In genomic region chr7:74364061-74364460, GRCh38 we compare ENCODE assay signal across 14 cellular contexts.
DNase-seq lines count a peak whose midpoint lies in the region; TF ChIP-seq lines count a peak whose summit lies in the region.
"Had no signal": no experiment of that assay in that cellular context is flagged by ENCODE, and none has a peak within 500 bp of the region (broad histone marks: within the 10 kb centered on the region; RNA-seq: fewer than 3 reads in every experiment).

No MANE protein-coding gene starts in this region.

- no peak overlapping the region for H3K56ac ChIP-seq in H9 (ENCODE audit: insufficient read length, low read depth, low read length)

- H3K79me1 ChIP-seq in H9 (ENCODE audit: insufficient read depth, low read depth, low read length, poor library complexity, severe bottlenecking) = no peaks in the 10 kb centered on the region

- H3K4me3 ChIP-seq in BLaER1 = no peak overlapping the region
- no peak overlapping the region for H3K4me3 ChIP-seq in astrocyte of the cerebellum (ENCODE audit: low read depth, low read length)
- H3K4me3 ChIP-seq in kidney epithelial cell (ENCODE audit: low read depth, low read length) = no peak overlapping the region
- no peak overlapping the region for H3K4me3 ChIP-seq in esophagus muscularis mucosa
- H3K4me3 ChIP-seq in suprapubic skin = no peak overlapping the region

- H3K27me3 ChIP-seq in BLaER1 (no peaks in the 10 kb centered on the region), H9 (ENCODE audit: insufficient read depth, low read length) (no peaks in the 10 kb centered on the region), kidney epithelial cell (ENCODE audit: control insufficient read depth, insufficient read depth, low read length) (no peaks in the 10 kb centered on the region), esophagus muscularis mucosa (no peaks in the 10 kb centered on the region), suprapubic skin (no peaks in the 10 kb centered on the region)

- H3K27ac Mint-ChIP-seq in H9 = no peak overlapping the region; a peak in 1 of 7 replicates
- H3K27ac Mint-ChIP-seq: effector memory CD8-positive, alpha-beta T cell had no signal

- H3K9me3 ChIP-seq in BLaER1 (no peaks in the 10 kb centered on the region), H9 (ENCODE audit: control insufficient read depth, low read depth, low read length) (no peaks in the 10 kb centered on the region), esophagus muscularis mucosa (no peaks in the 10 kb centered on the region), suprapubic skin (no peaks in the 10 kb centered on the region)

- H2BK15ac ChIP-seq in H9 (ENCODE audit: low read depth, low read length) = no peak overlapping the region

- TF ChIP-seq EP300 in esophagus muscularis mucosa (IDR thresholded peaks at IDR 0.05) (no peak), suprapubic skin (IDR thresholded peaks at IDR 0.05) (no peak)

- peak overlapping the region; percentile 36; the same call in 1 of the 2 replicates for H3K4me2 ChIP-seq in BLaER1
- no peak overlapping the region for H3K4me2 ChIP-seq in H9 (ENCODE audit: insufficient read depth, insufficient read length, low read length)
- H3K4me2 ChIP-seq: KMS-11 had no signal

- H3K4ac ChIP-seq in H9 (ENCODE audit: low read depth, low read length) = no peak overlapping the region

- H4K20me1 ChIP-seq in BLaER1 (peaks cover 7% of the 10 kb centered on the region; the same call in 1 of the 2 replicates), H9 (ENCODE audit: control insufficient read depth, insufficient read depth, insufficient read length) (no peaks in the 10 kb centered on the region)

- no peak overlapping the region for H3K23ac ChIP-seq in H9 (ENCODE audit: insufficient read length, low read depth, low read length)

- no peaks in the 10 kb centered on the region; a peak in 1 of 5 replicates for H3K9me3 Mint-ChIP-seq in H9
- H3K9me3 Mint-ChIP-seq: CD8-positive, alpha-beta memory T cell; effector memory CD8-positive, alpha-beta T cell had no signal

- peak overlapping the region; percentile 58 for H4K5ac ChIP-seq in H9 (ENCODE audit: insufficient read length, low read depth, low read length)

- no peak overlapping the region for H3T11ph ChIP-seq in H9 (ENCODE audit: low read length)

- TF ChIP-seq CTCF in H9 (conservative IDR thresholded peaks at IDR 0.05) = peak; percentile 50
- TF ChIP-seq CTCF in astrocyte of the cerebellum (IDR thresholded peaks at IDR 0.05; ENCODE audit: low read depth, low read length, missing control alignments) = peak; percentile 30
- peak; percentile 30 for TF ChIP-seq CTCF in kidney epithelial cell (IDR thresholded peaks at IDR 0.05; ENCODE audit: insufficient read depth, low read length, poor library complexity, severe bottlenecking)
- peak in 1 of 3 experiments; percentile 3 for TF ChIP-seq CTCF in esophagus muscularis mucosa (IDR thresholded peaks at IDR 0.05)
- TF ChIP-seq CTCF in suprapubic skin (IDR thresholded peaks at IDR 0.05) = no peak

- H3K9ac ChIP-seq in BLaER1 (no peak overlapping the region), H9 (ENCODE audit: extremely low read depth, insufficient read length, low read length) (no peak overlapping the region)
- H3K9ac ChIP-seq: KMS-11 had no signal

- H2BK20ac ChIP-seq in H9 (ENCODE audit: low read depth, low read length, poor library complexity, severe bottlenecking) = no peak overlapping the region

- no peak overlapping the region for H4K91ac ChIP-seq in H9 (ENCODE audit: insufficient read length, low read depth, low read length)

- no peaks in the 10 kb centered on the region for H3K27me3 Mint-ChIP-seq in H9 (ENCODE audit: low read depth)
- H3K27me3 Mint-ChIP-seq: CD8-positive, alpha-beta memory T cell; effector memory CD8-positive, alpha-beta T cell had no signal

- no peak overlapping the region for H3K14ac ChIP-seq in H9 (ENCODE audit: insufficient read depth, low read length)

- H2BK12ac ChIP-seq in H9 (ENCODE audit: insufficient read length, low read depth, low read length) = no peak overlapping the region

- no peak overlapping the region for H3K4me3 Mint-ChIP-seq in H9
- H3K4me3 Mint-ChIP-seq: CD8-positive, alpha-beta memory T cell; effector memory CD8-positive, alpha-beta T cell had no signal

- WGBS in H9 (ENCODE audit: extremely low coverage, insufficient read length, low lambda C conversion rate) = no CpG with 5 or more reads among the region's 7 CpGs
- WGBS in esophagus muscularis mucosa = 97% methylated on average over 6 of the region's 7 CpGs
- WGBS in suprapubic skin = 82% methylated on average over 5 of the region's 7 CpGs

- no peak overlapping the region for H2BK120ac ChIP-seq in H9 (ENCODE audit: low read depth, low read length, poor library complexity, severe bottlenecking)

- no peaks in the 10 kb centered on the region for H3K23me2 ChIP-seq in H9 (ENCODE audit: insufficient read length, low read depth, low read length, poor library complexity, severe bottlenecking)

- H3K4me1 ChIP-seq in BLaER1 (peaks cover 47% of the 10 kb centered on the region), H9 (ENCODE audit: insufficient read depth, low read length) (0 out of 2 replicates have a peak, but pooled peaks cover 3% of the 10 kb centered on the region), esophagus muscularis mucosa (peaks cover 0 to 8% (median 4%) of the 10 kb centered on the region in 4 donors), suprapubic skin (no peaks in the 10 kb centered on the region)

- H3K79me2 ChIP-seq in H9 (ENCODE audit: insufficient read depth, low read length) = no peaks in the 10 kb centered on the region

- DNase-seq in H9 (peak; percentile 59), astrocyte of the cerebellum (ENCODE audit: low read depth) (no peak), kidney epithelial cell (ENCODE audit: low read depth) (no peak), esophagus muscularis mucosa (ENCODE audit: extremely low spot score) (no peak), NCI-H1092 treated with DMSO at 0.1 percent for 48 hours (lab: John Stamatoyannopoulos, UW) (no peak), suprapubic skin (ENCODE audit: low spot score in 2 of 2) (no peak), NCI-H345 (lab: John Stamatoyannopoulos, UW) (no peak)
- DNase-seq: amniotic stem cell; CD8-positive, alpha-beta memory T cell; effector memory CD8-positive, alpha-beta T cell; right cardiac atrium; Right ventricle myocardium superior had no signal

- no peak overlapping the region for H2BK5ac ChIP-seq in H9 (ENCODE audit: insufficient read length, low read length)

- intact Hi-C loops in esophagus muscularis mucosa (cut with DNase I) = no loop called here

- H3K27ac ChIP-seq in BLaER1 (no peak overlapping the region), H9 (ENCODE audit: insufficient read length, low read depth, low read length) (no peak overlapping the region), esophagus muscularis mucosa (replicated peaks in 1 of 4) (no peak overlapping the region), suprapubic skin (no peak overlapping the region)
- H3K27ac ChIP-seq: KMS-11 had no signal

- H3K36me3 ChIP-seq in BLaER1 (peaks cover 97% of the 10 kb centered on the region), kidney epithelial cell (ENCODE audit: control insufficient read depth, insufficient read depth, low read length) (no peaks in the 10 kb centered on the region), esophagus muscularis mucosa (peaks cover 5 to 51% (median 37%) of the 10 kb centered on the region in 4 donors), suprapubic skin (peaks cover 23% of the 10 kb centered on the region)

- no peak overlapping the region for H2AK5ac ChIP-seq in H9 (ENCODE audit: insufficient read length, low read length)

- TF ChIP-seq POLR2A in esophagus muscularis mucosa (IDR thresholded peaks at IDR 0.05; ENCODE audit: low read depth) (no peak), suprapubic skin (IDR thresholded peaks at IDR 0.05) (no peak)

- no peak overlapping the region for H4K8ac ChIP-seq in H9 (replicated peaks; ENCODE audit: insufficient read length, low read depth, low read length)

- no peak overlapping the region for H2AFZ ChIP-seq in H9 (ENCODE audit: low read length)

- in situ Hi-C loops in astrocyte of the cerebellum (cut with HindIII; ENCODE audit: low sequenced_read_pairs) = no loop called here

- H3K4me1 Mint-ChIP-seq in H9 = peaks cover 3 to 10% of the 10 kb centered on the region in 2 experiments
- H3K4me1 Mint-ChIP-seq: CD8-positive, alpha-beta memory T cell had no signal

- peaks cover 13 to 30% (median 15%) of the 10 kb centered on the region in 3 experiments for H3K36me3 Mint-ChIP-seq in H9 (ENCODE audit: insufficient read depth in 1 of 3, low read depth in 3 of 3)

- no peak overlapping the region for H3K18ac ChIP-seq in H9 (ENCODE audit: insufficient read length, low read depth, low read length)

Comparison
In these comparisons a context has a peak if more than half of its experiments do, and no peak if none do; other contexts are left out.
1. CTCF ChIP-seq: peak in H9 (single experiment), astrocyte of the cerebellum (single experiment) and kidney epithelial cell (single experiment); none in suprapubic skin (0 of 2).